Comparison of ENCODE assay signal across 19 cellular contexts in the genomic region with DNA sequence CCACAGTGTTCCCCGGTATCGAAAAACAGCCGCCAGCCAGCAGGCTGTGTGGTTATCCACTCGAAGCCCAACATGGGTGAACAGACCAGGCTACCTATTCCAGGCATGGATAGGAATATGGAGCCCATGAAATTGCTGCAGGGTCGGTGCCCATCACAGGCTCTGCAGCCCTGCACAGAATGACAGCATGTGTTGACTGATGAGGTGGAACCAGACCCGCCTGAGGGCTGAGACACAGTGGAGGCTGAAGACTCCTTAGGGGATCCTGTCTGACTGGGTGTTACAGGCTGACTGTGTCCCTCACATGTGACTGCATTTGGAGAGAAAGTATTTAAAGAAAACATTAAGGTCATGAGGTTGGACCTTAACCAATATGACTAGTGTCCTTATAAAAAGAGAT. TPM values are rescaled to one million over a fixed set of nuclear protein-coding genes. Genes with fewer than 3 reads are reported as not detected.
A peak's percentile ranks its signal among the peaks of the same experiment; 100 is the strongest.
DNase-seq lines count a peak whose midpoint lies in the region; ATAC-seq, FAIRE-seq and TF ChIP-seq lines count a peak whose summit lies in the region.
"Had no signal": no experiment of that assay in that cellular context is flagged by ENCODE, and none has a peak within 500 bp of the region (broad histone marks: within the 10 kb centered on the region; RNA-seq: fewer than 3 reads in every experiment).

No MANE protein-coding gene starts in this region.

- H3K4me3 ChIP-seq in K562 (no peak overlapping the region), osteoblast (ENCODE audit: insufficient read depth, low read length) (no peak overlapping the region)
- H3K4me3 ChIP-seq: GM23248 had no signal

- BruUV-seq in K562 (replicated peaks; lab: Mats Ljungman, UMichigan), result no TSS peak

- in situ Hi-C loops in K562 (cut with MboI), result no loop called here

- intact Hi-C loops in K562 (cut with micrococcal nuclease), result no loop called here

- 7% methylated on average over 6 of the region's 6 CpGs for WGBS in K562 (ENCODE audit: insufficient coverage, low coverage, missing lambda C conversion rate)

- H3K4me2 ChIP-seq in K562 (ENCODE audit: insufficient read depth, low read length), result no peak overlapping the region
- no peak overlapping the region for H3K4me2 ChIP-seq in osteoblast (ENCODE audit: insufficient read depth, low read length)

- FAIRE-seq in K562 (lab: Jason Lieb, UNC), result no peak
- FAIRE-seq: A204.1, G401.6, GM12891, H54 had no signal

- H2AFZ ChIP-seq in K562 (ENCODE audit: low read depth, low read length), result no peak overlapping the region
- no peak overlapping the region for H2AFZ ChIP-seq in osteoblast (ENCODE audit: low read length)
- H2AFZ ChIP-seq: GM23248 had no signal

- TF ChIP-seq CTCF in K562 (IDR thresholded peaks at IDR 0.05 in 2 of 3, conservative IDR thresholded peaks at IDR 0.05 in 1 of 3; ENCODE audit: insufficient read depth in 2 of 3, low read depth in 1 of 3, low read length in 3 of 3) (no peak), osteoblast (IDR thresholded peaks at IDR 0.05; ENCODE audit: extremely low read depth, low read depth, low read length) (no peak)

- H3K27ac ChIP-seq in K562 (ENCODE audit: extremely low read depth, low read depth, low read length), result no peak overlapping the region
- no peak overlapping the region for H3K27ac ChIP-seq in osteoblast (ENCODE audit: low read depth, low read length)
- H3K27ac ChIP-seq: GM23248 had no signal

- TF ChIP-seq EP300 in K562 (IDR thresholded peaks at IDR 0.05; ENCODE audit: low read length), result no peak

- TF ChIP-seq POLR2A in K562 (conservative IDR thresholded peaks at IDR 0.05), result no peak

- H3K9me1 ChIP-seq in K562 (ENCODE audit: control insufficient read depth, insufficient read depth, low read length), result no peaks in the 10 kb centered on the region

- H3K36me3 ChIP-seq in K562 (ENCODE audit: control insufficient read depth, insufficient read depth, low read length), result no peaks in the 10 kb centered on the region
- no peaks in the 10 kb centered on the region for H3K36me3 ChIP-seq in osteoblast (ENCODE audit: insufficient read depth, low read length)
- H3K36me3 ChIP-seq: BE2C had no signal

- H3K9ac ChIP-seq in K562 (ENCODE audit: insufficient read depth in 1 of 2, low read depth in 2 of 2, low read length in 2 of 2), result peak overlapping the region in 1 of 2 experiments; percentile 17; a peak in 1 of 4 replicates
- H3K9ac ChIP-seq: GM23248 had no signal

- no peaks in the 10 kb centered on the region for H3K79me2 ChIP-seq in K562 (ENCODE audit: control insufficient read depth, insufficient read depth, low read length)
- H3K79me2 ChIP-seq in osteoblast (ENCODE audit: insufficient read depth, low read length), result no peaks in the 10 kb centered on the region

- POLR2A ChIA-PET in K562 (lab: Yijun Ruan, JAX), result interaction anchor here (0.9 to 2.5 kb wide), 9 partner anchors 9 to 195 kb away, joined by 3 to 16 read pairs (median 6); no protein-coding TSS in a partner anchor

- H3K9me3 ChIP-seq in K562 (replicated peaks; ENCODE audit: control insufficient read depth, insufficient read depth, low read depth, low read length) (no peaks in the 10 kb centered on the region), osteoblast (ENCODE audit: low read depth, low read length) (no peaks in the 10 kb centered on the region)
- H3K9me3 ChIP-seq: BE2C had no signal

- no peak for TF ChIP-seq RAD21 in K562 (CRISPR knock-in tag; conservative IDR thresholded peaks at IDR 0.05 in 1 of 2, IDR thresholded peaks at IDR 0.05 in 1 of 2)

- H3K27me3 ChIP-seq in K562 (ENCODE audit: control insufficient read depth in 2 of 2, insufficient read depth in 2 of 2, low read length in 2 of 2) (peaks cover 53 to 60% of the 10 kb centered on the region in 2 experiments), osteoblast (ENCODE audit: insufficient read depth, low read length) (peaks cover 1% of the 10 kb centered on the region)
- H3K27me3 ChIP-seq: BE2C had no signal

- H4K20me1 ChIP-seq in K562 (replicated peaks; ENCODE audit: control insufficient read depth, insufficient read depth, low read length), result peaks cover 10% of the 10 kb centered on the region; the same call in 1 of the 2 replicates
- no peaks in the 10 kb centered on the region for H4K20me1 ChIP-seq in osteoblast (ENCODE audit: insufficient read depth, low read length)

- CTCF ChIA-PET in K562 (lab: Yijun Ruan, JAX; ENCODE audit: low intra/inter-chr PET ratio), result interaction anchor here (1.0 kb wide), 2 partner anchors 29 to 197 kb away, joined by 3 to 4 read pairs; no protein-coding TSS in a partner anchor

- ATAC-seq in K562, result peak; percentile 7; the same call in 2 of the 3 replicates
- ATAC-seq: CD8-positive, alpha-beta T cell; HCT116 had no signal

- DNase-seq in ELF-1 (ENCODE audit: low read depth, low spot score) (peak; percentile 46), K562 (ENCODE audit: extremely low read depth in 1 of 4, low spot score in 3 of 4) (no peak), kidney tubule cell (ENCODE audit: low spot score) (peak; percentile 6), osteoblast (ENCODE audit: insufficient read length, low spot score, missing footprints) (peak; percentile 71), NOMO-1 treated with dmso at 0.1 percent for 144 hours (lab: John Stamatoyannopoulos, UW; ENCODE audit: unreplicated experiment) (no peak)
- DNase-seq in activated CD4-positive, alpha-beta T cell treated with anti-CD3 and anti-CD28 coated beads for 48 hours, result no peak
- no peak for DNase-seq in stimulated activated CD4-positive, alpha-beta T cell treated with anti-CD3 and anti-CD28 coated beads, Interleukin-2, amount 100 ng/mL, for 48 hours
- DNase-seq: BE2C; CD8-positive, alpha-beta T cell; COR-L47; DMS 273 treated with DMSO at 0.1 percent for 48 hours; DMS79; GM23248; IMR-90 had no signal

- H3K4me1 ChIP-seq in K562 (replicated peaks in 1 of 2; ENCODE audit: control insufficient read depth in 2 of 2, insufficient read depth in 2 of 2, low read length in 2 of 2) (peaks cover 7 to 13% of the 10 kb centered on the region in 2 experiments; a peak in 4 of 5 replicates), osteoblast (ENCODE audit: insufficient read depth, low read length) (no peaks in the 10 kb centered on the region)
- H3K4me1 ChIP-seq: BE2C had no signal

TF ChIP-seq in K562, 482 proteins besides CTCF, POLR2A, EP300 and RAD21:
- no peak for TF ChIP-seq DPF2 (IDR thresholded peaks at IDR 0.05)
- TF ChIP-seq MBD1 (CRISPR knock-in tag; IDR thresholded peaks at IDR 0.05), result no peak
- TF ChIP-seq ZKSCAN1 (IDR thresholded peaks at IDR 0.05; ENCODE audit: low read depth, low read length), result peak; percentile 84
- no peak for TF ChIP-seq PTBP1 (IDR thresholded peaks at IDR 0.05; ENCODE audit: low read depth, low read length)
- TF ChIP-seq CHD1 (IDR thresholded peaks at IDR 0.05; ENCODE audit: low read length), result no peak
- TF ChIP-seq, protein P1, sequence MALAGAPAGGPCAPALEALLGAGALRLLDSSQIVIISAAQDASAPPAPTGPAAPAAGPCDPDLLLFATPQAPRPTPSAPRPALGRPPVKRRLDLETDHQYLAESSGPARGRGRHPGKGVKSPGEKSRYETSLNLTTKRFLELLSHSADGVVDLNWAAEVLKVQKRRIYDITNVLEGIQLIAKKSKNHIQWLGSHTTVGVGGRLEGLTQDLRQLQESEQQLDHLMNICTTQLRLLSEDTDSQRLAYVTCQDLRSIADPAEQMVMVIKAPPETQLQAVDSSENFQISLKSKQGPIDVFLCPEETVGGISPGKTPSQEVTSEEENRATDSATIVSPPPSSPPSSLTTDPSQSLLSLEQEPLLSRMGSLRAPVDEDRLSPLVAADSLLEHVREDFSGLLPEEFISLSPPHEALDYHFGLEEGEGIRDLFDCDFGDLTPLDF (CRISPR knock-in tag; IDR thresholded peaks at IDR 0.05), result peak; percentile 17; the same call in 1 of the 2 replicates
- TF ChIP-seq MEIS2 (IDR thresholded peaks at IDR 0.05; ENCODE audit: partially characterized antibody), result no peak
- no peak for TF ChIP-seq E2F3 (CRISPR knock-in tag; IDR thresholded peaks at IDR 0.05)
- no peak for TF ChIP-seq DIDO1 (tag; IDR thresholded peaks at IDR 0.05; ENCODE audit: low read depth)
- TF ChIP-seq CBX2 (IDR thresholded peaks at IDR 0.05; ENCODE audit: insufficient read depth, low read length, poor library complexity, severe bottlenecking), result peak; percentile 80

RNA-seq across cellular contexts. Expression of gene YPEL1, which starts 6.2 kb away (rescaled TPM):
- 4.4 and 6.2 TPM in 2 replicates for total RNA-seq in K562 (2011; cell fraction: chromatin; rRNA removed; ENCODE audit: low replicate concordance)
- total RNA-seq in K562 (2011; cell fraction: nucleolus; rRNA removed), result 3.0 TPM in 2 replicates
- total RNA-seq in K562 (2011; cell fraction: nucleoplasm; rRNA removed), result 4.6 and 4.7 TPM in 2 replicates
- total RNA-seq in K562 (2014; rRNA removed), result 0.18 and 0.49 TPM in 2 replicates
- total RNA-seq in K562 (2014; rRNA removed; fragmentation: Illumina TruSeq; extraction: Trizol), result 0.41 and 0.47 TPM in 2 replicates
- 0.15 and 0.25 TPM in 2 replicates for total RNA-seq in K562 (2015; rRNA removed; fragmentation: Illumina TruSeq; extraction: Trizol)
- 0.53 and 0.54 TPM in 2 replicates for total RNA-seq in K562 (2021)
- polyA plus RNA-seq in K562 (2011; rRNA removed), result 2.2 and 2.4 TPM in 2 replicates
- 0.63 and 1.4 TPM in 2 replicates for polyA plus RNA-seq in K562 (2011; cell fraction: cytosol; rRNA removed)
- 1.9 and 2.6 TPM in 2 replicates for polyA plus RNA-seq in K562 (2011; cell fraction: nucleus; rRNA removed)
- 0.59 and 4.0 TPM in 2 replicates for polyA plus RNA-seq in K562 (2012)
- polyA plus RNA-seq in K562 (2014; fragmentation: Illumina TruSeq; extraction: Trizol), result 0.46 TPM in 2 replicates
- polyA plus RNA-seq in K562 (2014; fragmentation: Nextera tagmentation; extraction: Ambion mirVana), result under 1 TPM; 0.07 to 0.10 TPM
- polyA plus RNA-seq in K562 (2014; rRNA removed), result 0.36 and 1.7 TPM in 2 replicates
- polyA minus RNA-seq in K562 (2011; rRNA and poly(A)+ RNA removed), result 1.4 and 3.0 TPM in 2 replicates
- 0.46 and 0.67 TPM in 2 replicates for polyA minus RNA-seq in K562 (2011; cell fraction: cytosol; rRNA and poly(A)+ RNA removed)
- 0.67 and 1.00 TPM in 2 replicates for polyA minus RNA-seq in K562 (2011; cell fraction: nucleus; rRNA and poly(A)+ RNA removed)
- total RNA-seq in osteoblast, result 1.8 and 2.2 TPM in 2 replicates

Comparison
In these comparisons a context has a peak if more than half of its experiments do, and no peak if none do; other contexts are left out.
1. DNase-seq: peak in ELF-1 (single experiment), kidney tubule cell (single experiment) and osteoblast (single experiment); none in K562 (0 of 4), activated CD4-positive, alpha-beta T cell treated with anti-CD3 and anti-CD28 coated beads for 48 hours (single experiment), NOMO-1 treated with dmso at 0.1 percent for 144 hours (single experiment) and stimulated activated CD4-positive, alpha-beta T cell treated with anti-CD3 and anti-CD28 coated beads, Interleukin-2, amount 100 ng/mL, for 48 hours (0 of 2).